1 cellular context compared by ENCODE assay signal in genomic region chr12:67275380-67275913, GRCh38.
TF ChIP-seq lines count a peak whose summit lies in the region.

No MANE protein-coding gene starts in this region.

TF ChIP-seq in GM12878, 131 proteins besides CTCF, POLR2A, EP300 and RAD21 (continued from another document):
- TF ChIP-seq, protein P1, sequence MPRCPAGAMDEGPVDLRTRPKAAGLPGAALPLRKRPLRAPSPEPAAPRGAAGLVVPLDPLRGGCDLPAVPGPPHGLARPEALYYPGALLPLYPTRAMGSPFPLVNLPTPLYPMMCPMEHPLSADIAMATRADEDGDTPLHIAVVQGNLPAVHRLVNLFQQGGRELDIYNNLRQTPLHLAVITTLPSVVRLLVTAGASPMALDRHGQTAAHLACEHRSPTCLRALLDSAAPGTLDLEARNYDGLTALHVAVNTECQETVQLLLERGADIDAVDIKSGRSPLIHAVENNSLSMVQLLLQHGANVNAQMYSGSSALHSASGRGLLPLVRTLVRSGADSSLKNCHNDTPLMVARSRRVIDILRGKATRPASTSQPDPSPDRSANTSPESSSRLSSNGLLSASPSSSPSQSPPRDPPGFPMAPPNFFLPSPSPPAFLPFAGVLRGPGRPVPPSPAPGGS (IDR thresholded peaks at IDR 0.05; ENCODE audit: borderline replicate concordance, insufficient read depth, low read depth, low read length, poor library complexity, severe bottlenecking) = no peak
- TF ChIP-seq SIX5 (IDR thresholded peaks at IDR 0.05; ENCODE audit: low read depth, low read length, severe bottlenecking) (no peak), NR2F1 (conservative IDR thresholded peaks at IDR 0.05) (no peak), MEF2A (IDR thresholded peaks at IDR 0.05; ENCODE audit: insufficient read depth, low read depth, low read length) (no peak), NKRF (conservative IDR thresholded peaks at IDR 0.05) (no peak), MXI1 (IDR thresholded peaks at IDR 0.05; ENCODE audit: low read depth, low read length) (no peak)
